9 cellular contexts compared by ENCODE assay signal in genomic region chr2:219002395-219003266, GRCh38. TPM values are rescaled to one million over a fixed set of nuclear protein-coding genes. Genes with fewer than 3 reads are reported as not detected.
DNase-seq lines count a peak whose midpoint lies in the region; ATAC-seq and TF ChIP-seq lines count a peak whose summit lies in the region.
"Had no signal": no experiment of that assay in that cellular context is flagged by ENCODE, and none has a peak within 500 bp of the region (broad histone marks: within the 10 kb centered on the region; RNA-seq: fewer than 3 reads in every experiment).

No MANE protein-coding gene starts in this region.

- peaks cover 23% of the 10 kb centered on the region for H3K4me1 ChIP-seq in lower lobe of right lung
- no peaks in the 10 kb centered on the region for H3K4me1 ChIP-seq in urinary bladder (ENCODE audit: insufficient read depth)

- H3K27ac ChIP-seq in lower lobe of right lung, result peak overlapping the region; percentile 83
- H3K27ac ChIP-seq in urinary bladder (ENCODE audit: low read depth), result no peak overlapping the region

- peaks cover 77% of the 10 kb centered on the region for H3K27me3 ChIP-seq in lower lobe of right lung (ENCODE audit: low read depth)

- DNase-seq in AG20443 (ENCODE audit: low spot score), result peak; percentile 56
- DNase-seq in SK-MEL-5 (ENCODE audit: low read depth, low spot score), result peak; percentile 66
- no peak for DNase-seq in central memory CD8-positive, alpha-beta T cell (ENCODE audit: low spot score in 2 of 2)
- peak; percentile 85 for DNase-seq in lower lobe of right lung

- no peaks in the 10 kb centered on the region for H3K9me3 Mint-ChIP-seq in central memory CD8-positive, alpha-beta T cell

- peaks cover 92% of the 10 kb centered on the region for H3K27me3 Mint-ChIP-seq in central memory CD8-positive, alpha-beta T cell

- H3K36me3 ChIP-seq in lower lobe of right lung (no peaks in the 10 kb centered on the region), urinary bladder (ENCODE audit: insufficient read depth) (no peaks in the 10 kb centered on the region)

- H3K36me3 Mint-ChIP-seq in central memory CD8-positive, alpha-beta T cell (ENCODE audit: insufficient read depth), result peaks cover 4% of the 10 kb centered on the region

- H3K4me3 Mint-ChIP-seq in central memory CD8-positive, alpha-beta T cell, result peak overlapping the region; percentile 59

- H3K4me3 ChIP-seq in lower lobe of right lung, result peak overlapping the region; percentile 45
- peak overlapping the region; percentile 4 for H3K4me3 ChIP-seq in urinary bladder (ENCODE audit: low read depth, low read length)

- intact Hi-C loops in lower lobe of right lung (cut with DNase I), result no loop called here

- TF ChIP-seq CTCF in lower lobe of right lung (IDR thresholded peaks at IDR 0.05), result peak; percentile 50

- H3K27ac Mint-ChIP-seq in central memory CD8-positive, alpha-beta T cell (ENCODE audit: low read depth), result no peak overlapping the region

- peak; percentile 28 for ATAC-seq in HG03442 (IDR thresholded peaks at IDR 0.05; ENCODE audit: unreplicated experiment)
- ATAC-seq in central memory CD8-positive, alpha-beta T cell (replicated peaks; ENCODE audit: extremely low read depth, poor library complexity, severe bottlenecking), result peak; percentile 30
- peak; percentile 85 to 89 for ATAC-seq in lower lobe of right lung
- no peak for ATAC-seq in HG02588 (IDR thresholded peaks at IDR 0.05; ENCODE audit: unreplicated experiment)
- ATAC-seq in HG02973 (IDR thresholded peaks at IDR 0.05; ENCODE audit: unreplicated experiment), result no peak

- 1% methylated on average over 72 of the region's 72 CpGs for WGBS in urinary bladder

- H3K9me3 ChIP-seq in lower lobe of right lung, result no peaks in the 10 kb centered on the region

- in situ Hi-C loops in SK-MEL-5 (cut with HindIII; ENCODE audit: low pct_unique_long_range_greater_than_20kb, low sequenced_read_pairs), result no loop called here

- H3K4me1 Mint-ChIP-seq in central memory CD8-positive, alpha-beta T cell, result peaks cover 18% of the 10 kb centered on the region

RNA-seq across cellular contexts. Expression of gene CRYBA2, which starts 9.4 kb away (rescaled TPM):
- total RNA-seq in SK-MEL-5 (2014; rRNA removed; shearing (Covaris generic)), result not detected in 2 replicates
- polyA plus RNA-seq in SK-MEL-5 (2015; cell fraction: cytosol; rRNA removed), result not detected in 2 replicates
- polyA plus RNA-seq in SK-MEL-5 (2015; cell fraction: nucleus; rRNA removed), result not detected in 2 replicates
- not detected for total RNA-seq in lower lobe of right lung
- total RNA-seq in urinary bladder, result not detected
- polyA plus RNA-seq in urinary bladder, result not detected
- total RNA-seq: frontal cortex had no signal

RNA-seq across cellular contexts. Expression of gene FEV, which starts 17.6 kb away (rescaled TPM):
- not detected in 2 replicates for total RNA-seq in SK-MEL-5 (2014; rRNA removed; shearing (Covaris generic))
- 0.26 TPM in 1 of 2 replicates, not detected in the other for polyA plus RNA-seq in SK-MEL-5 (2015; cell fraction: cytosol; rRNA removed)
- not detected in 2 replicates for polyA plus RNA-seq in SK-MEL-5 (2015; cell fraction: nucleus; rRNA removed)
- total RNA-seq in lower lobe of right lung (not detected), urinary bladder (not detected)
- not detected for polyA plus RNA-seq in urinary bladder
- total RNA-seq: frontal cortex had no signal

RNA-seq across cellular contexts. Expression of gene CFAP65, which starts 38.7 kb away (rescaled TPM):
- total RNA-seq in SK-MEL-5 (2014; rRNA removed; shearing (Covaris generic)), result 0.16 and 0.24 TPM in 2 replicates
- 0.15 and 0.23 TPM in 2 replicates for polyA plus RNA-seq in SK-MEL-5 (2015; cell fraction: cytosol; rRNA removed)
- 0.31 and 1.00 TPM in 2 replicates for polyA plus RNA-seq in SK-MEL-5 (2015; cell fraction: nucleus; rRNA removed)
- total RNA-seq in lower lobe of right lung, result 7.6 TPM
- total RNA-seq in urinary bladder, result not detected
- not detected for polyA plus RNA-seq in urinary bladder

RNA-seq across cellular contexts. Expression of gene CDK5R2, which starts 43.2 kb away (rescaled TPM):
- 0.08 and 0.24 TPM in 2 replicates for total RNA-seq in SK-MEL-5 (2014; rRNA removed; shearing (Covaris generic))
- polyA plus RNA-seq in SK-MEL-5 (2015; cell fraction: cytosol; rRNA removed), result 0.86 and 1.5 TPM in 2 replicates
- 0.35 and 0.79 TPM in 2 replicates for polyA plus RNA-seq in SK-MEL-5 (2015; cell fraction: nucleus; rRNA removed)
- total RNA-seq in lower lobe of right lung (not detected), urinary bladder (0.16 TPM)
- polyA plus RNA-seq in urinary bladder, result 0.23 TPM

RNA-seq across cellular contexts. Expression of gene IHH, which starts 58.1 kb away (rescaled TPM):
- total RNA-seq in SK-MEL-5 (2014; rRNA removed; shearing (Covaris generic)), result not detected in 2 replicates
- polyA plus RNA-seq in SK-MEL-5 (2015; cell fraction: cytosol; rRNA removed), result not detected in 2 replicates
- polyA plus RNA-seq in SK-MEL-5 (2015; cell fraction: nucleus; rRNA removed), result not detected in 2 replicates
- total RNA-seq in lower lobe of right lung, result 0.71 TPM
- total RNA-seq in urinary bladder, result not detected
- 0.13 TPM for polyA plus RNA-seq in urinary bladder

Comparison
In these comparisons a context has a peak if more than half of its experiments do, and no peak if none do; other contexts are left out.
1. DNase-seq: peak in AG20443 (single experiment), SK-MEL-5 (single experiment) and lower lobe of right lung (single experiment); none in central memory CD8-positive, alpha-beta T cell (0 of 2).
2. ATAC-seq: peak in HG03442 (single experiment), central memory CD8-positive, alpha-beta T cell (single experiment) and lower lobe of right lung (2 of 2); none in HG02588 (single experiment) and HG02973 (single experiment).